ENCODE assay signal across 18 cellular contexts in genomic region chr14:72675126-72675525, GRCh38.
A peak's percentile ranks its signal among the peaks of the same experiment; 100 is the strongest.
DNase-seq lines count a peak whose midpoint lies in the region; ATAC-seq, FAIRE-seq and TF ChIP-seq lines count a peak whose summit lies in the region.
"Had no signal": no experiment of that assay in that cellular context is flagged by ENCODE, and none has a peak within 500 bp of the region (broad histone marks: within the 10 kb centered on the region; RNA-seq: fewer than 3 reads in every experiment).

No MANE protein-coding gene starts in this region.

- no peaks in the 10 kb centered on the region for H3K9me3 Mint-ChIP-seq in memory B cell

- peak overlapping the region; percentile 48 for H3K27ac Mint-ChIP-seq in memory B cell
- H3K27ac Mint-ChIP-seq: CD8-positive, alpha-beta T cell had no signal

- peak; percentile 38 for FAIRE-seq in GM18507 (lab: Jason Lieb, UNC)
- FAIRE-seq: H1 had no signal

- H3K27me3 Mint-ChIP-seq in memory B cell: no peaks in the 10 kb centered on the region

- peaks cover 24% of the 10 kb centered on the region for H3K36me3 Mint-ChIP-seq in memory B cell
- H3K36me3 Mint-ChIP-seq: CD8-positive, alpha-beta T cell had no signal

- peaks cover 27% of the 10 kb centered on the region for H3K4me1 Mint-ChIP-seq in memory B cell

- ATAC-seq in memory B cell (ENCODE audit: low read depth): peak; percentile 86
- ATAC-seq: CD8-positive, alpha-beta T cell had no signal

- peak; percentile 37 for DNase-seq in GM10266 (ENCODE audit: extremely low spot score)
- no peak for DNase-seq in GM18507 (ENCODE audit: extremely low spot score, insufficient read length, low read depth)
- DNase-seq in MV-4-11 (lab: John Stamatoyannopoulos, UW): peak; percentile 62
- peak in 1 of 2 donors; percentile 9 for DNase-seq in memory B cell (ENCODE audit: low spot score in 2 of 2)
- DNase-seq in DMS53 (lab: John Stamatoyannopoulos, UW): no peak
- no peak for DNase-seq in activated T-cell treated with anti-CD3 and anti-CD28 coated beads, Interleukin-2, amount 50 U/mL, for 48 hours
- no peak for DNase-seq in stimulated activated CD4-positive, alpha-beta T cell treated with anti-CD3 and anti-CD28 coated beads, Interleukin-15, amount 100 ng/mL, for 24 hours
- DNase-seq: CD8-positive, alpha-beta T cell; KG1; MG63; NCI-H1436; NCI-H2081 treated with DMSO at 0.1 percent for 48 hours; NCI-H2227 treated with DMSO at 0.1 percent for 48 hours; NCI-H69; Peyer's patch; SHP77 treated with DMSO at 0.1 percent for 48 hours; T-helper 9 cell had no signal

- H3K4me3 Mint-ChIP-seq in memory B cell: peak overlapping the region; percentile 59
- H3K4me3 Mint-ChIP-seq: CD8-positive, alpha-beta T cell had no signal

- no peak for TF ChIP-seq CTCF in GM10266 (IDR thresholded peaks at IDR 0.05; ENCODE audit: control insufficient read depth, insufficient read depth, low read depth, missing control alignments)

Comparison
In these comparisons a context has a peak if more than half of its experiments do, and no peak if none do; other contexts are left out.
1. DNase-seq: peak in GM10266 (single experiment) and MV-4-11 (single experiment); none in GM18507 (single experiment), DMS53 (single experiment), activated T-cell treated with anti-CD3 and anti-CD28 coated beads, Interleukin-2, amount 50 U/mL, for 48 hours (0 of 2) and stimulated activated CD4-positive, alpha-beta T cell treated with anti-CD3 and anti-CD28 coated beads, Interleukin-15, amount 100 ng/mL, for 24 hours (single experiment).